20 cellular contexts compared by ENCODE assay signal in genomic region chr3:158101330-158102218, GRCh38. TPM values are rescaled to one million over a fixed set of nuclear protein-coding genes. Genes with fewer than 3 reads are reported as not detected.
"Had no signal": no experiment of that assay in that cellular context is flagged by ENCODE, and none has a peak within 500 bp of the region (broad histone marks: within the 10 kb centered on the region; RNA-seq: fewer than 3 reads in every experiment).

No MANE protein-coding gene starts in this region.

- H3K4me1 ChIP-seq: foreskin keratinocyte had no signal

- H3K27ac ChIP-seq: cardiac muscle cell, foreskin keratinocyte, left ventricle myocardium inferior, psoas muscle, testis, upper lobe of right lung had no signal

- H3K4me3 Mint-ChIP-seq: activated naive CD8-positive, alpha-beta T cell treated with anti-CD3 and anti-CD28 coated beads for 36 hours; dendritic cell treated with granulocyte-macrophage colony-stimulating factor and Interleukin-4, amounts not matched to agents 40 ng/mL and 50 ng/mL, for 4 days; stimulated activated effector memory CD8-positive, alpha-beta T cell treated with anti-CD3 and anti-CD28 coated beads, Interleukin-12 subunit alpha, Interleukin-12 subunit beta, amount 100 ng/mL, for 72 hours had no signal

- H3K27ac Mint-ChIP-seq: activated naive CD8-positive, alpha-beta T cell treated with anti-CD3 and anti-CD28 coated beads for 36 hours; dendritic cell treated with granulocyte-macrophage colony-stimulating factor and Interleukin-4, amounts not matched to agents 40 ng/mL and 50 ng/mL, for 4 days; stimulated activated effector memory CD8-positive, alpha-beta T cell treated with anti-CD3 and anti-CD28 coated beads, Interleukin-12 subunit alpha, Interleukin-12 subunit beta, amount 100 ng/mL, for 72 hours had no signal

- H3K9me3 Mint-ChIP-seq: activated naive CD8-positive, alpha-beta T cell treated with anti-CD3 and anti-CD28 coated beads for 36 hours; dendritic cell treated with granulocyte-macrophage colony-stimulating factor and Interleukin-4, amounts not matched to agents 40 ng/mL and 50 ng/mL, for 4 days; stimulated activated effector memory CD8-positive, alpha-beta T cell treated with anti-CD3 and anti-CD28 coated beads, Interleukin-12 subunit alpha, Interleukin-12 subunit beta, amount 100 ng/mL, for 72 hours had no signal

- DNase-seq: activated gamma-delta T cell treated with Interleukin-2 at 50 U/mL for 16 hours; activated naive CD8-positive, alpha-beta T cell treated with anti-CD3 and anti-CD28 coated beads for 36 hours; amniotic stem cell; effector memory CD4-positive, alpha-beta T cell; foreskin keratinocyte; left ventricle myocardium inferior; psoas muscle; stimulated activated CD4-positive, alpha-beta T cell treated with anti-CD3 and anti-CD28 coated beads, Interleukin-4, amount 100 ng/mL, for 24 hours; T-helper 1 cell; T1000; testis; upper lobe of right lung had no signal

- H3K9me3 ChIP-seq: left ventricle myocardium inferior, psoas muscle, testis, upper lobe of right lung had no signal

- H3K4me2 ChIP-seq: smooth muscle cell had no signal

- H3K4me3 ChIP-seq: cardiac muscle cell, left ventricle myocardium inferior, psoas muscle, testis, upper lobe of right lung had no signal

- H3K36me3 ChIP-seq: cardiac muscle cell, left ventricle myocardium inferior, upper lobe of right lung had no signal

RNA-seq across cellular contexts. Expression of gene SHOX2, which starts 4.6 kb away (rescaled TPM):
- total RNA-seq: activated CD8-positive, alpha-beta memory T cell treated with anti-CD3 and anti-CD28 coated beads for 36 hours; activated naive CD8-positive, alpha-beta T cell treated with anti-CD3 and anti-CD28 coated beads for 36 hours; chondrocyte; foreskin keratinocyte; kidney epithelial cell; osteocyte had no signal
